ENCODE assay signal across 23 cellular contexts in genomic region chr3:66931699-66932098, GRCh38.
"Had no signal": no experiment of that assay in that cellular context is flagged by ENCODE, and none has a peak within 500 bp of the region (broad histone marks: within the 10 kb centered on the region; RNA-seq: fewer than 3 reads in every experiment).

No MANE protein-coding gene starts in this region.

- ATAC-seq: gastroesophageal sphincter, natural killer cell, right cardiac atrium had no signal

- H3K9me3 Mint-ChIP-seq: central memory CD8-positive, alpha-beta T cell; immature natural killer cell; memory B cell; natural killer cell had no signal

- H3K4me3 Mint-ChIP-seq: activated naive CD8-positive, alpha-beta T cell; central memory CD8-positive, alpha-beta T cell; immature natural killer cell; memory B cell; natural killer cell had no signal

- H3K4me1 Mint-ChIP-seq: immature natural killer cell, natural killer cell had no signal

- DNase-seq: activated CD4-positive, alpha-beta T cell treated with anti-CD3 and anti-CD28 coated beads for 4 hours; activated CD4-positive, alpha-beta T cell treated with anti-CD3 and anti-CD28 coated beads, Interleukin-2, amount 50 U/mL, for 4 hours; activated CD4-positive, CD25-positive, alpha-beta regulatory T cell; activated CD8-positive, alpha-beta memory T cell treated with anti-CD3 and anti-CD28 coated beads for 24 hours; activated effector memory CD4-positive, alpha-beta T cell treated with Interleukin-2 at 50 U/mL for 16 hours; activated naive CD4-positive, alpha-beta T cell treated with Interleukin-2 at 50 U/mL for 16 hours; anterior cingulate cortex; dorsolateral prefrontal cortex; effector memory CD4-positive, alpha-beta T cell; hippocampal formation; immature natural killer cell; kidney; natural killer cell; right cardiac atrium; spleen; stimulated activated naive CD4-positive, alpha-beta T cell; tibial artery had no signal

- H3K27me3 ChIP-seq: neutrophil, spleen had no signal

- H3K9me3 ChIP-seq: gastroesophageal sphincter, neutrophil, spleen, suprapubic skin, tibial artery had no signal

- H3K4me1 ChIP-seq: gastroesophageal sphincter, spleen, suprapubic skin, tibial artery had no signal

- H3K36me3 ChIP-seq: gastroesophageal sphincter, neutrophil, spleen, suprapubic skin, tibial artery had no signal

- H3K27ac Mint-ChIP-seq: activated naive CD8-positive, alpha-beta T cell; immature natural killer cell; memory B cell; natural killer cell had no signal

- H3K4me3 ChIP-seq: dorsolateral prefrontal cortex, gastroesophageal sphincter, spleen, suprapubic skin, tibial artery had no signal

- H3K27ac ChIP-seq: dorsolateral prefrontal cortex, gastroesophageal sphincter, neutrophil, spleen, suprapubic skin, tibial artery had no signal

- H3K36me3 Mint-ChIP-seq: activated naive CD8-positive, alpha-beta T cell; immature natural killer cell; memory B cell; natural killer cell had no signal
